ENCODE assay signal across 11 cellular contexts in genomic region chr19:15563325-15563794, GRCh38. TPM values are rescaled to one million over a fixed set of nuclear protein-coding genes. Genes with fewer than 3 reads are reported as not detected.
DNase-seq lines count a peak whose midpoint lies in the region; ATAC-seq lines count a peak whose summit lies in the region.
"Had no signal": no experiment of that assay in that cellular context is flagged by ENCODE, and none has a peak within 500 bp of the region (broad histone marks: within the 10 kb centered on the region; RNA-seq: fewer than 3 reads in every experiment).

No MANE protein-coding gene starts in this region.

- 46% methylated on average over 3 of the region's 3 CpGs for WGBS in mesenchymal stem cell

- no peak overlapping the region for H3K4me2 ChIP-seq in mesenchymal stem cell (ENCODE audit: low read length, poor library complexity, severe bottlenecking)

- peaks cover 3% of the 10 kb centered on the region for H3K4me1 ChIP-seq in mesenchymal stem cell (ENCODE audit: control insufficient read depth, insufficient read depth, low read depth, low read length)

- no peak overlapping the region for H3K14ac ChIP-seq in mesenchymal stem cell (ENCODE audit: low read length in 2 of 2)

- H3K4ac ChIP-seq in mesenchymal stem cell (ENCODE audit: low read depth in 1 of 2, low read length in 2 of 2), result no peak overlapping the region

- in situ Hi-C loops in Caki2 (cut with HindIII; ENCODE audit: low pct_unique_long_range_greater_than_20kb, low sequenced_read_pairs), result no loop called here

- no peak overlapping the region for H2AK5ac ChIP-seq in mesenchymal stem cell (ENCODE audit: low read length, severe bottlenecking)

- no peaks in the 10 kb centered on the region for H3K36me3 ChIP-seq in mesenchymal stem cell (ENCODE audit: control insufficient read depth in 1 of 2, insufficient read depth in 2 of 2, low read depth in 1 of 2, low read length in 2 of 2)

- no peak overlapping the region for H3K18ac ChIP-seq in mesenchymal stem cell (ENCODE audit: low read depth in 1 of 2, low read length in 2 of 2)

- H3K27me3 ChIP-seq in mesenchymal stem cell (ENCODE audit: control insufficient read depth in 1 of 2, insufficient read depth in 1 of 2, low read length in 2 of 2), result peaks cover 0 to 56% of the 10 kb centered on the region in 2 experiments

- no peaks in the 10 kb centered on the region for H3K9me3 ChIP-seq in mesenchymal stem cell (ENCODE audit: control insufficient read depth, low read length)

- H3K79me1 ChIP-seq in mesenchymal stem cell (replicated peaks; ENCODE audit: low read length, poor library complexity, severe bottlenecking), result no peaks in the 10 kb centered on the region

- H2BK120ac ChIP-seq in mesenchymal stem cell (ENCODE audit: low read depth, low read length), result no peak overlapping the region

- H3K23ac ChIP-seq in mesenchymal stem cell (ENCODE audit: low read length in 2 of 2), result no peak overlapping the region

- no peak overlapping the region for H4K8ac ChIP-seq in mesenchymal stem cell (ENCODE audit: low read length)

- no peak overlapping the region for H2BK5ac ChIP-seq in mesenchymal stem cell (ENCODE audit: low read depth, low read length, poor library complexity, severe bottlenecking)

- H4K91ac ChIP-seq in mesenchymal stem cell (ENCODE audit: low read length), result no peak overlapping the region

- intact Hi-C loops in left colon (cut with DNase I, micrococcal nuclease), result loop anchor here in 1 of 2 donors (10.0 kb wide), 1 partner anchor 479 kb away; the partner anchor contains the start of gene OR1I1

- H2BK12ac ChIP-seq in mesenchymal stem cell (ENCODE audit: low read length in 2 of 2), result no peak overlapping the region

- H3K4me3 ChIP-seq in mesenchymal stem cell (ENCODE audit: insufficient read depth in 1 of 2, low read depth in 1 of 2, low read length in 2 of 2), result no peak overlapping the region

- H2BK15ac ChIP-seq in mesenchymal stem cell (ENCODE audit: low read depth, poor library complexity, severe bottlenecking), result no peak overlapping the region

- DNase-seq in Caki2 (ENCODE audit: low read depth) (peak; percentile 76), M059J (ENCODE audit: low read depth) (peak; percentile 49), SHP77 treated with DMSO at 0.1 percent for 48 hours (lab: John Stamatoyannopoulos, UW) (peak; percentile 42), left colon (peak; percentile 52 to 70), NCI-H1694 treated with DMSO at 0.1 percent for 48 hours (lab: John Stamatoyannopoulos, UW) (no peak), mesenchymal stem cell (no peak), AG08396 (ENCODE audit: low spot score) (no peak)
- DNase-seq in activated CD4-positive, alpha-beta T cell treated with anti-CD3 and anti-CD28 coated beads, Interleukin-2, amount 50 U/mL, for 4 hours, result no peak
- DNase-seq: activated CD4-positive, alpha-beta T cell treated with anti-CD3 and anti-CD28 coated beads, Interleukin-2, amount 50 U/mL, for 1 hour had no signal

- H3K9ac ChIP-seq in mesenchymal stem cell (ENCODE audit: low read length), result no peak overlapping the region

- H2AFZ ChIP-seq in mesenchymal stem cell (ENCODE audit: low read depth, low read length), result no peak overlapping the region

- H3K27ac ChIP-seq in mesenchymal stem cell (ENCODE audit: low read length, poor library complexity, severe bottlenecking), result no peak overlapping the region

- peak; percentile 100 for ATAC-seq in left colon

RNA-seq across cellular contexts. Expression of gene CYP4F8, which starts 51.7 kb away (rescaled TPM):
- total RNA-seq in Caki2 (2014; rRNA removed; shearing (Covaris generic); ENCODE audit: low replicate concordance), result 0.24 TPM in 1 of 2 replicates, not detected in the other
- not detected in 2 replicates for total RNA-seq in M059J (2014; rRNA removed; shearing (Covaris generic))
- under 1 TPM in 1 of 2 donors, not detected in 1; 0.09 TPM for total RNA-seq in left colon
- polyA plus RNA-seq in mesenchymal stem cell (2013, experiment 1 of 2), result not detected
- not detected for polyA plus RNA-seq in mesenchymal stem cell (2013, experiment 2 of 2)
- total RNA-seq: astrocyte, NCI-H460 had no signal

RNA-seq across cellular contexts. Expression of gene CYP4F22, which starts 55.0 kb away (rescaled TPM):
- not detected in 2 replicates for total RNA-seq in Caki2 (2014; rRNA removed; shearing (Covaris generic); ENCODE audit: low replicate concordance)
- total RNA-seq in M059J (2014; rRNA removed; shearing (Covaris generic)), result not detected in 2 replicates
- not detected for total RNA-seq in left colon
- polyA plus RNA-seq in mesenchymal stem cell (2013, experiment 1 of 2), result not detected
- not detected for polyA plus RNA-seq in mesenchymal stem cell (2013, experiment 2 of 2)
- total RNA-seq: astrocyte, NCI-H460 had no signal

Comparison
In these comparisons a context has a peak if more than half of its experiments do, and no peak if none do; other contexts are left out.
1. DNase-seq: peak in Caki2 (single experiment), M059J (single experiment), SHP77 treated with DMSO at 0.1 percent for 48 hours (single experiment) and left colon (2 of 2); none in NCI-H1694 treated with DMSO at 0.1 percent for 48 hours (single experiment), mesenchymal stem cell (single experiment), activated CD4-positive, alpha-beta T cell treated with anti-CD3 and anti-CD28 coated beads, Interleukin-2, amount 50 U/mL, for 4 hours (0 of 2) and AG08396 (single experiment).